12 cellular contexts compared by ENCODE assay signal in the genomic region with DNA sequence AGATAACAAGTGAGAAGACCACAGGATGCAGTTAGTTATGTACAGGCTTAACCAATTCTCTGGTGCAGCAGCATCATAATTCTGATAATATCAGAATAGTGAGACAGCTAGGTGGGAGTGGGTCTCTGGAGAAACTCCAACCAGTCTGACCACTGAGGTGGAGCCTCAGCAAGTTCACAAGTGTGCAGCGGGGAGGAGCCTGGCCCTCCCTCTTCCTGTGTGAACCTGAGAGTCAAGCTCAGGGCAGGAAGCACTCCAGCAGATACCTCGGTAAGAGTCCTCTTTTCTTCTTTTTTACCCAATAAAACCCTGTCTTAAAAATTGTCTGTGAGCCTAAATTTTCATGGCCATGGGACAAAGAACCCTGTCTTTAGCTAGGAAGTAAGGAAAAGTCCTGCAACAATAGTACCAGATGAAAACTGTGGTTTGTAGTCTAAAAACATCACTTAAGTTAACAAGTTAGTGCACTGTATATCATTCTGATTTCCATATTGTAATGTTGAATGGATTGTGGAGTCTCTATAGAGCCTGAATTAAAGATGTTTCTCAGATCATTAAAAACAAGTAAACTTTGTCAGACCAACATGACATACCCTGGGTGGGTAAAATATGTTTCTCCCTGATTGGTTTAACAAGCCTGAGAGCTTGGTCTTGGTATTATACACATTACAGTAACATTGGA.
DNase-seq lines count a peak whose midpoint lies in the region; ATAC-seq and TF ChIP-seq lines count a peak whose summit lies in the region.
"Had no signal": no experiment of that assay in that cellular context is flagged by ENCODE, and none has a peak within 500 bp of the region (broad histone marks: within the 10 kb centered on the region; RNA-seq: fewer than 3 reads in every experiment).

No MANE protein-coding gene starts in this region.

- no peaks in the 10 kb centered on the region for H3K27me3 Mint-ChIP-seq in activated naive CD4-positive, alpha-beta T cell treated with anti-CD3 and anti-CD28 coated beads for 36 hours (ENCODE audit: low read depth)
- H3K27me3 Mint-ChIP-seq in stimulated activated naive CD8-positive, alpha-beta T cell treated with anti-CD3 and anti-CD28 coated beads, Interleukin-15, amount 100 ng/mL, for 72 hours, result no peaks in the 10 kb centered on the region

- no peak overlapping the region for H3K27ac Mint-ChIP-seq in activated naive CD4-positive, alpha-beta T cell treated with anti-CD3 and anti-CD28 coated beads for 36 hours
- H3K27ac Mint-ChIP-seq in stimulated activated naive CD8-positive, alpha-beta T cell treated with anti-CD3 and anti-CD28 coated beads, Interleukin-15, amount 100 ng/mL, for 72 hours, result peak overlapping the region in 1 of 2 donors; percentile 46

- H3K9me3 ChIP-seq in uterus, result no peaks in the 10 kb centered on the region

- peaks cover 11% of the 10 kb centered on the region for H3K9me3 Mint-ChIP-seq in activated naive CD4-positive, alpha-beta T cell treated with anti-CD3 and anti-CD28 coated beads for 36 hours
- H3K9me3 Mint-ChIP-seq in stimulated activated naive CD8-positive, alpha-beta T cell treated with anti-CD3 and anti-CD28 coated beads, Interleukin-15, amount 100 ng/mL, for 72 hours, result peaks cover 4 to 15% of the 10 kb centered on the region in 2 donors

- H3K27me3 ChIP-seq in uterus, result no peaks in the 10 kb centered on the region

- DNase-seq in activated naive CD4-positive, alpha-beta T cell treated with anti-CD3 and anti-CD28 coated beads for 36 hours, result peak; percentile 10
- DNase-seq in activated naive CD4-positive, alpha-beta T cell treated with anti-CD3 and anti-CD28 coated beads, Interleukin-2, amount 50 U/mL, for 16 hours, result no peak
- no peak for DNase-seq in stimulated activated naive CD8-positive, alpha-beta T cell treated with anti-CD3 and anti-CD28 coated beads, Interleukin-15, amount 100 ng/mL, for 72 hours
- DNase-seq in AG08395 (ENCODE audit: low spot score) (no peak), uterus (no peak), LoVo (ENCODE audit: low spot score) (no peak)
- DNase-seq: effector CD4-positive, alpha-beta T cell; NCI-H2081 treated with DMSO at 0.1 percent for 48 hours had no signal

- no peak overlapping the region for H3K27ac ChIP-seq in uterus

- H3K4me3 Mint-ChIP-seq in activated naive CD4-positive, alpha-beta T cell treated with anti-CD3 and anti-CD28 coated beads for 36 hours, result no peak overlapping the region
- H3K4me3 Mint-ChIP-seq in stimulated activated naive CD8-positive, alpha-beta T cell treated with anti-CD3 and anti-CD28 coated beads, Interleukin-15, amount 100 ng/mL, for 72 hours, result peak overlapping the region in 1 of 2 donors; percentile 8

- peak; percentile 76 for ATAC-seq in HG02840 (IDR thresholded peaks at IDR 0.05; ENCODE audit: low FRiP score, unreplicated experiment)
- ATAC-seq in HG03571 (IDR thresholded peaks at IDR 0.05; ENCODE audit: unreplicated experiment), result peak; percentile 84
- peak; percentile 78 for ATAC-seq in stimulated activated naive CD8-positive, alpha-beta T cell treated with anti-CD3 and anti-CD28 coated beads, Interleukin-15, amount 100 ng/mL, for 72 hours
- ATAC-seq: activated CD4-positive, CD25-positive, alpha-beta regulatory T cell treated with anti-CD3 and anti-CD28 coated beads, Interleukin-2, amount 50 U/mL, for 24 hours; sciatic nerve had no signal

- peaks cover 3% of the 10 kb centered on the region for H3K4me1 Mint-ChIP-seq in activated naive CD4-positive, alpha-beta T cell treated with anti-CD3 and anti-CD28 coated beads for 36 hours (ENCODE audit: low read depth)
- no peaks in the 10 kb centered on the region for H3K4me1 Mint-ChIP-seq in stimulated activated naive CD8-positive, alpha-beta T cell treated with anti-CD3 and anti-CD28 coated beads, Interleukin-15, amount 100 ng/mL, for 72 hours

- no peaks in the 10 kb centered on the region for H3K36me3 ChIP-seq in uterus

- no peaks in the 10 kb centered on the region for H3K36me3 Mint-ChIP-seq in activated naive CD4-positive, alpha-beta T cell treated with anti-CD3 and anti-CD28 coated beads for 36 hours (ENCODE audit: low read depth)

- H3K4me1 ChIP-seq in uterus, result no peaks in the 10 kb centered on the region

- intact Hi-C loops in activated naive CD4-positive, alpha-beta T cell treated with anti-CD3 and anti-CD28 coated beads for 36 hours (cut with micrococcal nuclease), result no loop called here
- intact Hi-C loops in uterus (cut with DNase I; ENCODE audit: low total_unique reads), result no loop called here

- TF ChIP-seq CTCF in uterus (IDR thresholded peaks at IDR 0.05), result no peak

- CTCF ChIA-PET in activated naive CD4-positive, alpha-beta T cell treated with anti-CD3 and anti-CD28 coated beads for 36 hours (lab: Charles Lee), result interaction anchor here (0.9 kb wide), 1 partner anchor 28 kb away, joined by 3 read pairs; no protein-coding TSS in a partner anchor

- H3K4me3 ChIP-seq in uterus, result no peak overlapping the region

- TF ChIP-seq POLR2A in uterus (IDR thresholded peaks at IDR 0.05), result no peak
